1 cellular context compared by ENCODE assay signal in genomic region chr15:82936966-82937647, GRCh38.
TF ChIP-seq lines count a peak whose summit lies in the region.

No MANE protein-coding gene starts in this region.

TF ChIP-seq in HEK293, 187 proteins besides CTCF, POLR2A, EP300 and RAD21 (continued from another document):
- TF ChIP-seq, protein P1, sequence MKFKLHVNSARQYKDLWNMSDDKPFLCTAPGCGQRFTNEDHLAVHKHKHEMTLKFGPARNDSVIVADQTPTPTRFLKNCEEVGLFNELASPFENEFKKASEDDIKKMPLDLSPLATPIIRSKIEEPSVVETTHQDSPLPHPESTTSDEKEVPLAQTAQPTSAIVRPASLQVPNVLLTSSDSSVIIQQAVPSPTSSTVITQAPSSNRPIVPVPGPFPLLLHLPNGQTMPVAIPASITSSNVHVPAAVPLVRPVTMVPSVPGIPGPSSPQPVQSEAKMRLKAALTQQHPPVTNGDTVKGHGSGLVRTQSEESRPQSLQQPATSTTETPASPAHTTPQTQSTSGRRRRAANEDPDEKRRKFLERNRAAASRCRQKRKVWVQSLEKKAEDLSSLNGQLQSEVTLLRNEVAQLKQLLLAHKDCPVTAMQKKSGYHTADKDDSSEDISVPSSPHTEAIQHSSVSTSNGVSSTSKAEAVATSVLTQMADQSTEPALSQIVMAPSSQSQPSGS (tag by site-specific recombination; IDR thresholded peaks at IDR 0.05; ENCODE audit: low read depth), result peak; percentile 48; the same call in 1 of the 2 replicates
- TF ChIP-seq ZNF23 (tag by site-specific recombination; IDR thresholded peaks at IDR 0.05; ENCODE audit: borderline replicate concordance) (no peak), SCRT1 (tag by site-specific recombination; IDR thresholded peaks at IDR 0.05; ENCODE audit: borderline replicate concordance) (no peak), ZFHX2 (tag by site-specific recombination; conservative IDR thresholded peaks at IDR 0.05) (peak; percentile 52), GLIS2 (tag by site-specific recombination; IDR thresholded peaks at IDR 0.05) (no peak), ZNF692 (tag by site-specific recombination; IDR thresholded peaks at IDR 0.05) (no peak), BCL11B (tag by site-specific recombination; IDR thresholded peaks at IDR 0.05; ENCODE audit: low read depth) (no peak), MZF1 (tag by site-specific recombination; IDR thresholded peaks at IDR 0.05; ENCODE audit: borderline replicate concordance) (no peak), ZNF777 (tag by site-specific recombination; IDR thresholded peaks at IDR 0.05; ENCODE audit: borderline replicate concordance) (no peak), ZNF513 (tag by site-specific recombination; IDR thresholded peaks at IDR 0.05) (no peak)
- TF ChIP-seq, protein P2, sequence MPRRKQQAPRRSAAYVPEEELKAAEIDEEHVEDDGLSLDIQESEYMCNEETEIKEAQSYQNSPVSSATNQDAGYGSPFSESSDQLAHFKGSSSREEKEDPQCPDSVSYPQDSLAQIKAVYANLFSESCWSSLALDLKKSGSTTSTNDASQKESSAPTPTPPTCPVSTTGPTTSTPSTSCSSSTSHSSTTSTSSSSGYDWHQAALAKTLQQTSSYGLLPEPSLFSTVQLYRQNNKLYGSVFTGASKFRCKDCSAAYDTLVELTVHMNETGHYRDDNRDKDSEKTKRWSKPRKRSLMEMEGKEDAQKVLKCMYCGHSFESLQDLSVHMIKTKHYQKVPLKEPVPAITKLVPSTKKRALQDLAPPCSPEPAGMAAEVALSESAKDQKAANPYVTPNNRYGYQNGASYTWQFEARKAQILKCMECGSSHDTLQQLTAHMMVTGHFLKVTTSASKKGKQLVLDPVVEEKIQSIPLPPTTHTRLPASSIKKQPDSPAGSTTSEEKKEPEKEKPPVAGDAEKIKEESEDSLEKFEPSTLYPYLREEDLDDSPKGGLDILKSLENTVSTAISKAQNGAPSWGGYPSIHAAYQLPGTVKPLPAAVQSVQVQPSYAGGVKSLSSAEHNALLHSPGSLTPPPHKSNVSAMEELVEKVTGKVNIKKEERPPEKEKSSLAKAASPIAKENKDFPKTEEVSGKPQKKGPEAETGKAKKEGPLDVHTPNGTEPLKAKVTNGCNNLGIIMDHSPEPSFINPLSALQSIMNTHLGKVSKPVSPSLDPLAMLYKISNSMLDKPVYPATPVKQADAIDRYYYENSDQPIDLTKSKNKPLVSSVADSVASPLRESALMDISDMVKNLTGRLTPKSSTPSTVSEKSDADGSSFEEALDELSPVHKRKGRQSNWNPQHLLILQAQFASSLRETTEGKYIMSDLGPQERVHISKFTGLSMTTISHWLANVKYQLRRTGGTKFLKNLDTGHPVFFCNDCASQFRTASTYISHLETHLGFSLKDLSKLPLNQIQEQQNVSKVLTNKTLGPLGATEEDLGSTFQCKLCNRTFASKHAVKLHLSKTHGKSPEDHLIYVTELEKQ (tag by site-specific recombination; IDR thresholded peaks at IDR 0.05; ENCODE audit: borderline replicate concordance), result no peak
